1 cellular context compared by ENCODE assay signal in genomic region chr14:75259946-75260545, GRCh38.
TF ChIP-seq lines count a peak whose summit lies in the region.

No MANE protein-coding gene starts in this region.

TF ChIP-seq in K562, 482 proteins besides CTCF, POLR2A, EP300 and RAD21 (continued from another document):
- TF ChIP-seq PBX2 (CRISPR knock-in tag; IDR thresholded peaks at IDR 0.05; ENCODE audit: low read depth), result no peak
- TF ChIP-seq PBX2 (tag; conservative IDR thresholded peaks at IDR 0.05; ENCODE audit: low read depth), result 0 out of 2 replicates have a peak, but pooled peaks have one; percentile 8
- TF ChIP-seq ZNF512 (tag; IDR thresholded peaks at IDR 0.05), result no peak
- no peak for TF ChIP-seq IRF2 (CRISPR knock-in tag; IDR thresholded peaks at IDR 0.05)
- no peak for TF ChIP-seq SMC3 (conservative IDR thresholded peaks at IDR 0.05; ENCODE audit: insufficient read depth, low read depth, low read length)
- TF ChIP-seq STAG1 (CRISPR knock-in tag; IDR thresholded peaks at IDR 0.05; ENCODE audit: borderline replicate concordance), result no peak
- no peak for TF ChIP-seq MTA2 (IDR thresholded peaks at IDR 0.05; ENCODE audit: low read depth)
- TF ChIP-seq PHB (CRISPR knock-in tag; IDR thresholded peaks at IDR 0.05), result no peak
- TF ChIP-seq SMARCA4 (IDR thresholded peaks at IDR 0.05), result no peak
- no peak for TF ChIP-seq DMBX1 (CRISPR knock-in tag; IDR thresholded peaks at IDR 0.05; ENCODE audit: borderline replicate concordance)
- no peak for TF ChIP-seq CEBPB (tag; IDR thresholded peaks at IDR 0.05)
- no peak for TF ChIP-seq GTF2B (IDR thresholded peaks at IDR 0.05; ENCODE audit: extremely low read depth, insufficient read length)
- TF ChIP-seq SMAD3 (CRISPR knock-in tag; conservative IDR thresholded peaks at IDR 0.05), result no peak
